ENCODE assay signal across 1 cellular context in the genomic region with DNA sequence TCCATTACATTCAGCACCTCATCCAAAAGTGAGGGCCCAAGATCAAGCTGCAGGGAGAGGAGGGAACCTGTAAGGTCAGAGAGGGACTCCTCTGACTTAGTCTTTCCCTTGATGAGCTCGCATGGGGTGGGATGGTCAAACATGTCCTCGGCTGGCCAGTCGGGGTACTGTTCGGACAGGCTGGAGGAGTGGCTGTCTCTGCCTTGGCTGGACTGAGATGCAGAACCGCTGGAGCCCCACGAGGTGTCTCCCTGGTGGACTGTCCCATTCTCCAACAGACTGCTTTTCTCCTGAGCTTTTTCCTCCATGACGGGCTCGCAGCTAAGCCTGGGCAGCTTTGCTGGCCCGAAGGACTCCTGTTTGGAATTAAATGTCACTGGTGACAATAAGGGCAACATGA.
TF ChIP-seq lines count a peak whose summit lies in the region.

No MANE protein-coding gene starts in this region.

TF ChIP-seq in WTC11, 78 proteins besides CTCF, POLR2A, EP300 and RAD21:
- no peak for TF ChIP-seq FOXP1 (CRISPR knock-in tag; IDR thresholded peaks at IDR 0.05; ENCODE audit: borderline replicate concordance)
- TF ChIP-seq, protein P1, sequence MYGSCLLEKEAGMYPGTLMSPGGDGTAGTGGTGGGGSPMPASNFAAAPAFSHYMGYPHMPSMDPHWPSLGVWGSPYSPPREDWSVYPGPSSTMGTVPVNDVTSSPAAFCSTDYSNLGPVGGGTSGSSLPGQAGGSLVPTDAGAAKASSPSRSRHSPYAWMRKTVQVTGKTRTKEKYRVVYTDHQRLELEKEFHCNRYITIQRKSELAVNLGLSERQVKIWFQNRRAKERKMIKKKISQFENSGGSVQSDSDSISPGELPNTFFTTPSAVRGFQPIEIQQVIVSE (CRISPR knock-in tag; IDR thresholded peaks at IDR 0.05; ENCODE audit: borderline replicate concordance) = no peak
- TF ChIP-seq GTF2I (CRISPR knock-in tag; conservative IDR thresholded peaks at IDR 0.05) = no peak
- TF ChIP-seq, protein P2, sequence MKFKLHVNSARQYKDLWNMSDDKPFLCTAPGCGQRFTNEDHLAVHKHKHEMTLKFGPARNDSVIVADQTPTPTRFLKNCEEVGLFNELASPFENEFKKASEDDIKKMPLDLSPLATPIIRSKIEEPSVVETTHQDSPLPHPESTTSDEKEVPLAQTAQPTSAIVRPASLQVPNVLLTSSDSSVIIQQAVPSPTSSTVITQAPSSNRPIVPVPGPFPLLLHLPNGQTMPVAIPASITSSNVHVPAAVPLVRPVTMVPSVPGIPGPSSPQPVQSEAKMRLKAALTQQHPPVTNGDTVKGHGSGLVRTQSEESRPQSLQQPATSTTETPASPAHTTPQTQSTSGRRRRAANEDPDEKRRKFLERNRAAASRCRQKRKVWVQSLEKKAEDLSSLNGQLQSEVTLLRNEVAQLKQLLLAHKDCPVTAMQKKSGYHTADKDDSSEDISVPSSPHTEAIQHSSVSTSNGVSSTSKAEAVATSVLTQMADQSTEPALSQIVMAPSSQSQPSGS (CRISPR knock-in tag; IDR thresholded peaks at IDR 0.05; ENCODE audit: borderline replicate concordance, low read depth) = no peak
TF ChIP-seq in WTC11: peak in this region for 0.
